16 cellular contexts compared by ENCODE assay signal in the genomic region with DNA sequence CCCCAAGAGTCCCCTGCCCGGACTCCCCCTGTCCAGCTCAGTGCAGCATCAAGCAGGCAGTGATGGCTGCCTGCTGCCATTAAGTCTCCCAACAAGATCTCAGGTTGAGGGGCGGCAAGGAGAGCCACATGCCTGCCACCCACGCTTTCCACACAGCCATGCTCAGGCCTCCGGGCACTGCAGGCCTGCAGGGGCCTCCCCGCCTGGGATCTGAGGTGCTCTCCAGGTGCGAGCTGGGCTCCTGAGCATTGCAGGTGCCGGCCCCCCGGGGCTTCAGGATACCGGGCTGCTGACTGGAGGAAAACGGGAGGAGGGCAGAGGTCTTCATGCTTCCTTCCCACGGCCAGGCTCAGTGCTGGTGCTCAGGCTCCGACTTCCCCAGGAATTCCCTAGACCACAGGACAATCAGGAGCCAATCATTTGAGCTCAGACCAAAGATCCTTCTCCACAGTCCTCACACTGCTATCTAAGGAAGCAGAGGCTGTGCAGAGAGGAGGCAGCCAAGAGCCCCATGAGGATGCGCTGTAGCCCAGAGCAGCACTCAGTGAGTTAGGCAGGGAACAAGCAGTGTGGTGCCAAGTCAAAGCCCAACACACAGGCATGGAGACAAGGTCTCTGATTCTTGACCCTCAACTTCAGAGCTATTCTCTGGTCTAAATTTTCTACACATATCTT. TPM values are rescaled to one million over a fixed set of nuclear protein-coding genes. Genes with fewer than 3 reads are reported as not detected.
A peak's percentile ranks its signal among the peaks of the same experiment; 100 is the strongest.
DNase-seq lines count a peak whose midpoint lies in the region; ATAC-seq and TF ChIP-seq lines count a peak whose summit lies in the region.
"Had no signal": no experiment of that assay in that cellular context is flagged by ENCODE, and none has a peak within 500 bp of the region (broad histone marks: within the 10 kb centered on the region; RNA-seq: fewer than 3 reads in every experiment).

No MANE protein-coding gene starts in this region.

- in situ Hi-C loops in GM23248 (cut with MboI) = no loop called here
- in situ Hi-C loops in astrocyte of the cerebellum (cut with HindIII; ENCODE audit: low sequenced_read_pairs) = no loop called here
- in situ Hi-C loops in HAP-1 (cut with MboI; ENCODE audit: low sequenced_read_pairs) = no loop called here

- H3K4me3 ChIP-seq in GM23248 (no peak overlapping the region), astrocyte of the cerebellum (ENCODE audit: low read depth, low read length) (no peak overlapping the region), HAP-1 (no peak overlapping the region)
- H3K4me3 ChIP-seq: ovary had no signal

- 79% methylated on average over 12 to 13 of the region's 13 CpGs for WGBS in GM23248 (ENCODE audit: low coverage in 1 of 2, low lambda C conversion rate in 2 of 2, missing lambda C conversion rate in 2 of 2), 2 experiments

- ATAC-seq in left ventricle myocardium superior (peak; percentile 35), GM18873 (IDR thresholded peaks at IDR 0.05; ENCODE audit: low FRiP score, unreplicated experiment) (no peak), HG03196 (IDR thresholded peaks at IDR 0.05; ENCODE audit: unreplicated experiment) (no peak)

- no peaks in the 10 kb centered on the region for H3K9me2 ChIP-seq in GM23248 (ENCODE audit: insufficient read depth)

- H3K4me2 ChIP-seq in GM23248 (ENCODE audit: unreplicated experiment) = no peak overlapping the region

- intact Hi-C loops in left ventricle myocardium superior (cut with micrococcal nuclease) = no loop called here

- H3K27ac ChIP-seq in GM23248 = no peak overlapping the region; the same call in 1 of the 2 replicates
- H3K27ac ChIP-seq: HL-60, ovary had no signal

- H2AFZ ChIP-seq in GM23248 = no peak overlapping the region

- H3K9me3 ChIP-seq in GM23248 (ENCODE audit: low read depth) = no peaks in the 10 kb centered on the region
- H3K9me3 ChIP-seq in HAP-1 = no peaks in the 10 kb centered on the region
- H3K9me3 ChIP-seq: ovary had no signal

- no peaks in the 10 kb centered on the region for H4K20me1 ChIP-seq in GM23248 (ENCODE audit: insufficient read depth)

- H3K4me1 ChIP-seq in GM23248 (ENCODE audit: insufficient read depth) = no peaks in the 10 kb centered on the region; the same call in 1 of the 2 replicates
- H3K4me1 ChIP-seq in HAP-1 = no peaks in the 10 kb centered on the region

- TF ChIP-seq CTCF in astrocyte of the cerebellum (IDR thresholded peaks at IDR 0.05; ENCODE audit: low read depth, low read length, missing control alignments) = peak; percentile 23

- DNase-seq in A172 (ENCODE audit: low spot score) = peak; percentile 51
- DNase-seq in GM23248 = peak; percentile 24
- DNase-seq in astrocyte of the cerebellum (ENCODE audit: low read depth) = no peak
- DNase-seq in left ventricle myocardium superior = no peak
- no peak for DNase-seq in occipital lobe (lab: John Stamatoyannopoulos, UW)
- DNase-seq in HAP-1 (ENCODE audit: low spot score in 2 of 2) = no peak
- DNase-seq: activated CD4-positive, alpha-beta T cell treated with anti-CD3 and anti-CD28 coated beads for 48 hours; cortex of kidney; NCI-H1092 treated with DMSO at 0.1 percent for 48 hours; NCI-H774; ovary; stimulated activated CD4-positive, alpha-beta T cell treated with anti-CD3 and anti-CD28 coated beads, Interleukin-2, amount 100 ng/mL, for 24 hours; stimulated activated naive CD4-positive, alpha-beta T cell treated with Interleukin-2 at 50 U/mL for 16 hours had no signal

- no peak overlapping the region for H3K9ac ChIP-seq in GM23248

- H3K36me3 ChIP-seq in GM23248 (ENCODE audit: low read depth) = 0 out of 2 replicates have a peak, but pooled peaks cover 3% of the 10 kb centered on the region
- H3K36me3 ChIP-seq in HAP-1 (replicated peaks) = peaks cover 30% of the 10 kb centered on the region
- H3K36me3 ChIP-seq: ovary had no signal

- H3K27me3 ChIP-seq in GM23248 (replicated peaks; ENCODE audit: insufficient read depth) (no peaks in the 10 kb centered on the region), HAP-1 (ENCODE audit: low read depth) (no peaks in the 10 kb centered on the region)
- H3K27me3 ChIP-seq: ovary had no signal

- H3F3A ChIP-seq in GM23248 (ENCODE audit: insufficient read depth) = peaks cover 29% of the 10 kb centered on the region

- no peaks in the 10 kb centered on the region for H3K79me2 ChIP-seq in GM23248 (ENCODE audit: insufficient read depth)

RNA-seq across cellular contexts. Expression of a gene that starts 52.7 kb away (rescaled TPM):
- total RNA-seq in A172 (2014; rRNA removed; shearing (Covaris generic)) = 91.8 and 118 TPM in 2 replicates
- 116 and 123 TPM in 2 replicates for total RNA-seq in GM23248 (2014; rRNA removed; shearing (Covaris generic))
- polyA plus RNA-seq in GM23248 (2016; fragmentation: Nextera tagmentation; extraction: Ambion mirVana) = 74.1 and 78.3 TPM in 2 replicates
- 205 TPM for total RNA-seq in left ventricle myocardium superior
- total RNA-seq in occipital lobe = 72.1 TPM

Comparison
In these comparisons a context has a peak if more than half of its experiments do, and no peak if none do; other contexts are left out.
1. DNase-seq: peak in A172 (single experiment) and GM23248 (single experiment); none in astrocyte of the cerebellum (single experiment), left ventricle myocardium superior (single experiment), occipital lobe (single experiment) and HAP-1 (0 of 2).